In the genomic region with DNA sequence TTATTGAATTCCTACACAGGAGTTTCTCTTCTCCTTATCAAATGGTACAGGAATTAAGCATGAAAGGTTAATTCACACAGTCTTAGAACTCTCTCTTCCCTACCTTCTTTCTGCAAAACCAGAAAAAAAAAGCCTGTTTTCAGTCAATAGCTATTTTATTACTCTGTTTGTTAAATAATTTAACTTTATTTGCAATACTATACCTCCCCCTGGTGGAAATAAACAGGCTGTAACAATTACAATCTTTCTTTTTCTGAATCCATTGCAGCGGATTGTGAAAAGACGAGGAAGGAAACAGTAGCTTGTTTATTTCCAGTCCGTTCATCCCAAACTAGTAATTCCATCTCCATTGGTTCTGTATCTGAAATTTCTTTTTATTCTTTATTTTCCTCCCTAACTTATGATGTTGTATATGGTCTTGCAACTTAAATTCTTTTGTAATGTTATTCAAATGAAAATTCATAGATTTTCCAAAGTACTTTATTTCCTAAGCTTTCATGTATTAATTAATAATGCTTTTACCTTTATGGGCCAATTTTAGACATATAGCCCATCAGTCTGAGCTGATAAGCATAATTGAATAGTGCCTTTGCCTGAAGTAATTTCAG, we compare ENCODE assay signal across 10 cellular contexts.
A peak's percentile ranks its signal among the peaks of the same experiment; 100 is the strongest.
DNase-seq lines count a peak whose midpoint lies in the region; ATAC-seq and TF ChIP-seq lines count a peak whose summit lies in the region.
"Had no signal": no experiment of that assay in that cellular context is flagged by ENCODE, and none has a peak within 500 bp of the region (broad histone marks: within the 10 kb centered on the region; RNA-seq: fewer than 3 reads in every experiment).

No MANE protein-coding gene starts in this region.

- peak; percentile 64 to 69 (median 65) for TF ChIP-seq CTCF in testis (IDR thresholded peaks at IDR 0.05)

- H3K4me3 ChIP-seq in testis, result no peak overlapping the region
- H3K4me3 ChIP-seq: SJCRH30 had no signal

- TF ChIP-seq POLR2A in testis (IDR thresholded peaks at IDR 0.05), result no peak

- DNase-seq in DMS53 (lab: John Stamatoyannopoulos, UW) (peak; percentile 83), M059J (ENCODE audit: low read depth) (peak; percentile 56), glomerular endothelial cell (ENCODE audit: extremely low read depth, low read depth, low spot score) (peak; percentile 33), testis (no peak), ureter (ENCODE audit: low spot score) (no peak)

- no peaks in the 10 kb centered on the region for H3K36me3 ChIP-seq in testis (ENCODE audit: low read depth, missing control alignments)
- H3K36me3 ChIP-seq: SJCRH30 had no signal

- H3K27me3 ChIP-seq in testis, result no peaks in the 10 kb centered on the region
- H3K27me3 ChIP-seq: SJCRH30 had no signal

- H3K27ac ChIP-seq in testis, result no peak overlapping the region
- H3K27ac ChIP-seq: SJCRH30 had no signal

- H3K9me3 ChIP-seq in testis, result no peaks in the 10 kb centered on the region
- H3K9me3 ChIP-seq: SJCRH30 had no signal

- WGBS in testis, 2 donors, result 14 to 18% methylated on average over 3 of the region's 3 CpGs

- peak; percentile 76 for ATAC-seq in SK-N-SH treated with all-trans-retinoic acid at 6 μM for 48 hours
- no peak for ATAC-seq in HG03520 (IDR thresholded peaks at IDR 0.05; ENCODE audit: unreplicated experiment)
- no peak for ATAC-seq in GM19023 (IDR thresholded peaks at IDR 0.05; ENCODE audit: unreplicated experiment)
- ATAC-seq: naive thymus-derived CD8-positive, alpha-beta T cell had no signal

- intact Hi-C loops in testis (cut with DNase I; ENCODE audit: low total_unique reads), result no loop called here

- H3K4me1 ChIP-seq in testis, result no peaks in the 10 kb centered on the region
- H3K4me1 ChIP-seq: SJCRH30 had no signal

TF ChIP-seq in SK-N-SH treated with all-trans-retinoic acid at 6 μM for 48 hours, 23 proteins besides CTCF, POLR2A, EP300 and RAD21:
- TF ChIP-seq TOX (CRISPR knock-in tag; IDR thresholded peaks at IDR 0.05; ENCODE audit: borderline replicate concordance) (no peak), ARNTL (CRISPR knock-in tag; IDR thresholded peaks at IDR 0.05; ENCODE audit: borderline replicate concordance, low read depth) (no peak), TCF4 (CRISPR knock-in tag; IDR thresholded peaks at IDR 0.05; ENCODE audit: borderline replicate concordance) (no peak), OSR1 (CRISPR knock-in tag; IDR thresholded peaks at IDR 0.05) (no peak), ZNF70 (CRISPR knock-in tag; IDR thresholded peaks at IDR 0.05) (no peak), PPARA (CRISPR knock-in tag; IDR thresholded peaks at IDR 0.05; ENCODE audit: borderline replicate concordance) (no peak)
- TF ChIP-seq, protein P1, sequence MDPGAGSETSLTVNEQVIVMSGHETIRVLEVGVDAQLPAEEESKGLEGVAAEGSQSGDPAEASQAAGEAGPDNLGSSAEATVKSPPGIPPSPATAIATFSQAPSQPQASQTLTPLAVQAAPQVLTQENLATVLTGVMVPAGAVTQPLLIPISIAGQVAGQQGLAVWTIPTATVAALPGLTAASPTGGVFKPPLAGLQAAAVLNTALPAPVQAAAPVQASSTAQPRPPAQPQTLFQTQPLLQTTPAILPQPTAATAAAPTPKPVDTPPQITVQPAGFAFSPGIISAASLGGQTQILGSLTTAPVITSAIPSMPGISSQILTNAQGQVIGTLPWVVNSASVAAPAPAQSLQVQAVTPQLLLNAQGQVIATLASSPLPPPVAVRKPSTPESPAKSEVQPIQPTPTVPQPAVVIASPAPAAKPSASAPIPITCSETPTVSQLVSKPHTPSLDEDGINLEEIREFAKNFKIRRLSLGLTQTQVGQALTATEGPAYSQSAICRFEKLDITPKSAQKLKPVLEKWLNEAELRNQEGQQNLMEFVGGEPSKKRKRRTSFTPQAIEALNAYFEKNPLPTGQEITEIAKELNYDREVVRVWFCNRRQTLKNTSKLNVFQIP (CRISPR knock-in tag; IDR thresholded peaks at IDR 0.05; ENCODE audit: borderline replicate concordance, low read depth), result no peak
TF ChIP-seq in SK-N-SH treated with all-trans-retinoic acid at 6 μM for 48 hours: peak in this region for 0.

Comparison
In these comparisons a context has a peak if more than half of its experiments do, and no peak if none do; other contexts are left out.
1. DNase-seq: peak in DMS53 (single experiment), M059J (single experiment) and glomerular endothelial cell (single experiment); none in testis (single experiment) and ureter (single experiment).